ENCODE assay signal across 8 cellular contexts in genomic region chr16:2048116-2048543, GRCh38. TPM values are rescaled to one million over a fixed set of nuclear protein-coding genes. Genes with fewer than 3 reads are reported as not detected.
A peak's percentile ranks its signal among the peaks of the same experiment; 100 is the strongest.
DNase-seq lines count a peak whose midpoint lies in the region; ATAC-seq and TF ChIP-seq lines count a peak whose summit lies in the region.

No MANE protein-coding gene starts in this region.

- intact Hi-C loops in ascending aorta (cut with DNase I) = no loop called here
- intact Hi-C loops in right lobe of liver (cut with DNase I) = no loop called here
- intact Hi-C loops in upper lobe of right lung (cut with DNase I) = no loop called here

- H3K4me1 ChIP-seq in ascending aorta (peaks cover 4 to 20% of the 10 kb centered on the region in 2 donors), right lobe of liver (peaks cover 0 to 25% (median 10%) of the 10 kb centered on the region in 4 donors), upper lobe of right lung (peaks cover 48% of the 10 kb centered on the region)

- H3K4me3 ChIP-seq in AG04449 (ENCODE audit: low read depth, low read length) (peak overlapping the region; percentile 86), ascending aorta (peak overlapping the region; percentile 94 to 98), right lobe of liver (peak overlapping the region; percentile 79 to 100 (median 98)), upper lobe of right lung (peak overlapping the region; percentile 95)

- POLR2A ChIA-PET in AG04449 (lab: Yijun Ruan, JAX) = interaction anchor here (0.7 to 2.1 kb wide), 10 partner anchors 12 to 107 kb away, joined by 3 to 11 read pairs (median 4); partner anchors contain the start of genes RAB26, RPS2 and TRAF7

- H3K9me3 ChIP-seq in ascending aorta (no peaks in the 10 kb centered on the region), right lobe of liver (no peaks in the 10 kb centered on the region), upper lobe of right lung (no peaks in the 10 kb centered on the region)

- H3K27me3 ChIP-seq in ascending aorta (no peaks in the 10 kb centered on the region), right lobe of liver (no peaks in the 10 kb centered on the region), upper lobe of right lung (no peaks in the 10 kb centered on the region)

- TF ChIP-seq CTCF in AG04449 (IDR thresholded peaks at IDR 0.05; ENCODE audit: insufficient read depth, low read length, missing control alignments) (no peak), ascending aorta (IDR thresholded peaks at IDR 0.05) (no peak), right lobe of liver (IDR thresholded peaks at IDR 0.05) (no peak), upper lobe of right lung (IDR thresholded peaks at IDR 0.05) (no peak)

- TF ChIP-seq POLR2A in right lobe of liver (IDR thresholded peaks at IDR 0.05) = no peak

- H3K36me3 ChIP-seq in ascending aorta (peaks cover 13 to 23% of the 10 kb centered on the region in 2 donors), right lobe of liver (peaks cover 0 to 31% (median 0%) of the 10 kb centered on the region in 4 donors), upper lobe of right lung (peaks cover 22% of the 10 kb centered on the region)

- DNase-seq in AG04449 (ENCODE audit: low read depth, low spot score) (no peak), ascending aorta (ENCODE audit: low spot score in 2 of 2) (no peak), right lobe of liver (no peak), upper lobe of right lung (no peak), midbrain (lab: John Stamatoyannopoulos, UW) (no peak)
- no peak for DNase-seq in central memory CD4-positive, alpha-beta T cell
- DNase-seq in activated CD4-positive, CD25-positive, alpha-beta regulatory T cell treated with anti-CD3 and anti-CD28 coated beads, Interleukin-2, amount 50 U/mL, for 72 hours = no peak

- 6% methylated on average over 9 of the region's 30 CpGs for WGBS in right lobe of liver (ENCODE audit: insufficient coverage, low coverage, low lambda C conversion rate, missing lambda C conversion rate)

- peak overlapping the region; percentile 62 to 63 for H3K27ac ChIP-seq in ascending aorta
- H3K27ac ChIP-seq in right lobe of liver = peak overlapping the region in 2 of 3 donors; percentile 58 to 61
- H3K27ac ChIP-seq in upper lobe of right lung = peak overlapping the region; percentile 81

- ATAC-seq in HG02943 (IDR thresholded peaks at IDR 0.05; ENCODE audit: low read depth, unreplicated experiment) (peak; percentile 6), right lobe of liver (peak; percentile 0 to 7 (median 2)), upper lobe of right lung (no peak)

- CTCF ChIA-PET in AG04449 (lab: Yijun Ruan, JAX) = interaction anchor here (0.7 to 5.0 kb wide), 10 partner anchors 8 to 92 kb away, joined by 3 to 19 read pairs (median 5); no protein-coding TSS in a partner anchor

RNA-seq across cellular contexts. Expression of gene TSC2, which starts 0.3 kb away (rescaled TPM):
- 258 TPM for total RNA-seq in ascending aorta
- total RNA-seq in right lobe of liver = 100 to 1,000 TPM in 1 of 6 experiments, 10 to 100 TPM in 5; 25.7 to 124 (median 59.4) TPM
- total RNA-seq in upper lobe of right lung = 119 TPM

RNA-seq across cellular contexts. Expression of gene NTHL1, which starts 0.5 kb away (rescaled TPM):
- total RNA-seq in ascending aorta (59.5 TPM), right lobe of liver (100 to 1,000 TPM in 1 of 6 experiments, 10 to 100 TPM in 5; 12.0 to 127 (median 42.6) TPM), upper lobe of right lung (26.4 TPM)

RNA-seq across cellular contexts. Expression of gene NHERF2, which starts 21.4 kb away (rescaled TPM):
- total RNA-seq in ascending aorta = 123 TPM
- total RNA-seq in right lobe of liver = 100 to 1,000 TPM; 129 to 284 (median 186) TPM
- 363 TPM for total RNA-seq in upper lobe of right lung

RNA-seq across cellular contexts. Expression of gene NPW, which starts 28.5 kb away (rescaled TPM):
- not detected for total RNA-seq in ascending aorta
- 10 to 100 TPM in 2 of 6 experiments, 1 to 10 TPM in 4; 2.7 to 12.3 (median 8.2) TPM for total RNA-seq in right lobe of liver
- total RNA-seq in upper lobe of right lung = not detected

RNA-seq across cellular contexts. Expression of gene ZNF598, which starts 38.5 kb away (rescaled TPM):
- 31.1 TPM for total RNA-seq in ascending aorta
- 10 to 100 TPM; 21.6 to 46.4 (median 25.0) TPM for total RNA-seq in right lobe of liver
- 38.2 TPM for total RNA-seq in upper lobe of right lung
